25 cellular contexts compared by ENCODE assay signal in the genomic region with DNA sequence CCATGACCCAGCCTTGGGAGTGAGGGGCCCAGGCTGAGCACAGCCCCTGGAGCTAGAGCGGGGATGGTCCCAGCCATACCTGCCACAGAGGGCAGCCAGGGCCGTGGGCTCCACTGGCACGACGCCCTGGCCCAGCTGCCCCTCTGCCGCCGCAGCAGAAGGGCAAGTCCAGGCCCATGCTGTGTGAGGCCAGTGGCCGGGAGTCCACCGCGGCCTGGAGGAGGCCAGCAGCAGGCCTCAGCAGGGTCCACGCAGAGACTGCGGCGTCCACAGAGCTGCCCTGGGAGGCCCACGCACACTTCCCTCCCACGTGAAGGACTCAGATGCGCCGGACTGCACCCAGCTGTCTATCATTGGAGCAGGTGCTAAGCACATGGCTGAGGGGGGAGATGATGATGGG.
"Had no signal": no experiment of that assay in that cellular context is flagged by ENCODE, and none has a peak within 500 bp of the region (broad histone marks: within the 10 kb centered on the region; RNA-seq: fewer than 3 reads in every experiment).

No MANE protein-coding gene starts in this region.

- H3K4me3 ChIP-seq: heart right ventricle, hepatocyte, lower lobe of right lung, spleen, transverse colon, upper lobe of left lung had no signal

- H3K9me3 ChIP-seq: lower lobe of right lung, neutrophil, transverse colon, upper lobe of left lung had no signal

- H3K36me3 Mint-ChIP-seq: naive B cell, natural killer cell had no signal

- H3K27ac Mint-ChIP-seq: natural killer cell; nephron progenitor cell; progenitor cell of endocrine pancreas; stimulated activated effector memory CD8-positive, alpha-beta T cell treated with anti-CD3 and anti-CD28 coated beads, Interleukin-12 subunit alpha, Interleukin-12 subunit beta, amount 100 ng/mL, for 72 hours; stimulated activated naive CD8-positive, alpha-beta T cell treated with anti-CD3 and anti-CD28 coated beads, Interleukin-15, Interleukin-2, amounts not matched to agents 100 ng/mL and 50 ng/mL, for 24 hours had no signal

- H2AFZ ChIP-seq: hepatocyte had no signal

- H3K4me3 Mint-ChIP-seq: natural killer cell; nephron progenitor cell; stimulated activated effector memory CD8-positive, alpha-beta T cell treated with anti-CD3 and anti-CD28 coated beads, Interleukin-12 subunit alpha, Interleukin-12 subunit beta, amount 100 ng/mL, for 72 hours; stimulated activated naive CD8-positive, alpha-beta T cell treated with anti-CD3 and anti-CD28 coated beads, Interleukin-15, Interleukin-2, amounts not matched to agents 100 ng/mL and 50 ng/mL, for 24 hours had no signal

- H3K27ac ChIP-seq: heart right ventricle, hepatocyte, lower lobe of right lung, neutrophil, spleen, upper lobe of left lung had no signal

- H3K36me3 ChIP-seq: transverse colon had no signal

- H3K27me3 ChIP-seq: heart right ventricle, hepatocyte, neutrophil, spleen, transverse colon, upper lobe of left lung had no signal

- H3K27me3 Mint-ChIP-seq: naive B cell; progenitor cell of endocrine pancreas; stimulated activated naive CD8-positive, alpha-beta T cell treated with anti-CD3 and anti-CD28 coated beads, Interleukin-15, Interleukin-2, amounts not matched to agents 100 ng/mL and 50 ng/mL, for 24 hours had no signal

- H3K4me2 ChIP-seq: hepatocyte had no signal

- H3K9me3 Mint-ChIP-seq: natural killer cell; stimulated activated effector memory CD8-positive, alpha-beta T cell treated with anti-CD3 and anti-CD28 coated beads, Interleukin-12 subunit alpha, Interleukin-12 subunit beta, amount 100 ng/mL, for 72 hours; stimulated activated naive CD8-positive, alpha-beta T cell treated with anti-CD3 and anti-CD28 coated beads, Interleukin-15, Interleukin-2, amounts not matched to agents 100 ng/mL and 50 ng/mL, for 24 hours had no signal

- H3K79me2 ChIP-seq: hepatocyte had no signal

- DNase-seq: heart right ventricle; kidney glomerular epithelial cell; left cardiac atrium; left ventricle myocardium superior; lower lobe of right lung; mammary epithelial cell; mesenchymal stem cell; naive B cell; natural killer cell; nephron progenitor cell; occipital lobe; retina; right cardiac atrium; small intestine; spleen; stimulated activated CD4-positive, alpha-beta T cell treated with anti-CD3 and anti-CD28 coated beads, Interleukin-4, amount 100 ng/mL, for 24 hours; stimulated activated naive CD4-positive, alpha-beta T cell; substantia nigra; transverse colon had no signal
